19 cellular contexts compared by ENCODE assay signal in the genomic region with DNA sequence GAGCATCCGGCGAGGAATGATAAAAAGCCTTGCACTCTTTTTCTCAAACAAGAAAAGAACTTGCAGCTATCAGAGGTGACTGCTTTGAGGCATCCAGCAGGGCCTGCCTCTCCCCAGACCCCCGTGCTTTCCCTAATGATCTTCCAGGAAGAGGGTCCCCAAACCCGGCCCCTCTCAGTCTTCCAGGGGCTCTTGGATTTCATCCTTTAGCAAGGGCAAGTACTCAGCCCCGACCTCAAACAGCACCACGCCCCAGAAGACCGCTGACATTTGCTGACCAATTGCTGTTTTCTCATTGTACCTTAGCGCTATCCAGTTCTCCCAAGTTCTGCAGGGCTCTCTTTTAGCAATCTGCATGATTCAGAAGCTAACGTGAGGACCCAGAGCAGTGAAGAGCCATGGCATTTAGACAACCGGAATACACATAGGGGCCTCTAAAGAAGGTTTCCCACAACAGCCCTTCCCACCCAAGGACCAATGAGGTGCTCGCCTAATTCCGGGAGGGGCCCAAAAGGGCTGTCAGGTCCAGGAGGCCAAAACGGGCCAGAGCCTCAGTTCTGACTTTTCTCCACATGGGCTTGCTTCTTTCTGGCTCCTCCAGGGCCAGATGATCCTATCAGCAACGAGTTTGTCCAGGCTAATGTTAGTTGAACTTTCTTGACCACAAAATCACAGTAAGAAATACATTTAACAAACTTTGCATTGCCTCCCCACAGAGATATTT.
DNase-seq lines count a peak whose midpoint lies in the region; ATAC-seq, FAIRE-seq and TF ChIP-seq lines count a peak whose summit lies in the region.
"Had no signal": no experiment of that assay in that cellular context is flagged by ENCODE, and none has a peak within 500 bp of the region (broad histone marks: within the 10 kb centered on the region; RNA-seq: fewer than 3 reads in every experiment).

No MANE protein-coding gene starts in this region.

- no peak for TF ChIP-seq EP300 in A549 (IDR thresholded peaks at IDR 0.05)
- no peak for TF ChIP-seq EP300 in K562 (IDR thresholded peaks at IDR 0.05; ENCODE audit: low read length)

- no peaks in the 10 kb centered on the region for H3K9me1 ChIP-seq in K562 (ENCODE audit: control insufficient read depth, insufficient read depth, low read length)

- H3K4me1 ChIP-seq in left ventricle myocardium inferior, result peaks cover 6% of the 10 kb centered on the region
- no peaks in the 10 kb centered on the region for H3K4me1 ChIP-seq in A549
- no peaks in the 10 kb centered on the region for H3K4me1 ChIP-seq in K562 (replicated peaks in 1 of 2; ENCODE audit: control insufficient read depth in 2 of 2, insufficient read depth in 2 of 2, low read length in 2 of 2)
- H3K4me1 ChIP-seq in uterus, result no peaks in the 10 kb centered on the region
- H3K4me1 ChIP-seq: HAP-1 had no signal

- FAIRE-seq in A549 (lab: Jason Lieb, UNC) (no peak), K562 (lab: Jason Lieb, UNC) (no peak)
- FAIRE-seq: GM12891, GM18507, H54 had no signal

- H3K4me3 ChIP-seq in left ventricle myocardium inferior (no peak overlapping the region), A549 (no peak overlapping the region), K562 (no peak overlapping the region), uterus (no peak overlapping the region)
- H3K4me3 ChIP-seq: HAP-1 had no signal

- H3K9me3 ChIP-seq in left ventricle myocardium inferior (replicated peaks) (no peaks in the 10 kb centered on the region), A549 (peaks cover 10% of the 10 kb centered on the region), K562 (replicated peaks; ENCODE audit: control insufficient read depth, insufficient read depth, low read depth, low read length) (no peaks in the 10 kb centered on the region), uterus (no peaks in the 10 kb centered on the region)
- H3K9me3 ChIP-seq: HAP-1 had no signal

- H3K4me2 ChIP-seq in A549 (no peak overlapping the region), K562 (ENCODE audit: insufficient read depth, low read length) (no peak overlapping the region)

- no peak for TF ChIP-seq POLR2A in A549 (IDR thresholded peaks at IDR 0.05; ENCODE audit: low read length)
- TF ChIP-seq POLR2A in K562 (conservative IDR thresholded peaks at IDR 0.05), result no peak
- no peak for TF ChIP-seq POLR2A in uterus (IDR thresholded peaks at IDR 0.05)

- no peak for DNase-seq in Right ventricle myocardium superior
- no peak for DNase-seq in left ventricle myocardium inferior
- DNase-seq in A549 (ENCODE audit: low read depth in 1 of 2, low spot score in 1 of 2), result no peak
- no peak for DNase-seq in K562 (ENCODE audit: extremely low read depth in 1 of 4, low spot score in 3 of 4)
- no peak for DNase-seq in uterus
- DNase-seq: 8988T; C1 segment of cervical spinal cord; Calu3; CD4-positive, alpha-beta memory T cell; COR-L47; DMS53; DMS79 treated with DMSO at 0.1 percent for 48 hours; GF-D8; GOT3 had no signal

- H3K27ac ChIP-seq in left ventricle myocardium inferior (replicated peaks), result no peak overlapping the region
- H3K27ac ChIP-seq in A549, result no peak overlapping the region
- H3K27ac ChIP-seq in K562 (ENCODE audit: extremely low read depth, low read depth, low read length), result no peak overlapping the region
- H3K27ac ChIP-seq in uterus, result no peak overlapping the region

- no peaks in the 10 kb centered on the region for H3K79me2 ChIP-seq in K562 (ENCODE audit: control insufficient read depth, insufficient read depth, low read length)

- POLR2A ChIA-PET in A549 (lab: Yijun Ruan, JAX), result no interaction called here
- POLR2A ChIA-PET in K562 (lab: Yijun Ruan, JAX), result no interaction called here

- no peak for TF ChIP-seq CTCF in left ventricle myocardium inferior (IDR thresholded peaks at IDR 0.05; ENCODE audit: borderline replicate concordance)
- no peak for TF ChIP-seq CTCF in A549 (IDR thresholded peaks at IDR 0.05)
- no peak for TF ChIP-seq CTCF in K562 (IDR thresholded peaks at IDR 0.05 in 2 of 3, conservative IDR thresholded peaks at IDR 0.05 in 1 of 3; ENCODE audit: insufficient read depth in 2 of 3, low read depth in 1 of 3, low read length in 3 of 3)
- TF ChIP-seq CTCF in uterus (IDR thresholded peaks at IDR 0.05), result no peak

- TF ChIP-seq RAD21 in A549 (conservative IDR thresholded peaks at IDR 0.05 in 1 of 2, IDR thresholded peaks at IDR 0.05 in 1 of 2) (no peak), K562 (CRISPR knock-in tag; conservative IDR thresholded peaks at IDR 0.05 in 1 of 2, IDR thresholded peaks at IDR 0.05 in 1 of 2) (no peak)

- no peaks in the 10 kb centered on the region for H4K20me1 ChIP-seq in K562 (replicated peaks; ENCODE audit: control insufficient read depth, insufficient read depth, low read length)

- no peak overlapping the region for H2AFZ ChIP-seq in K562 (ENCODE audit: low read depth, low read length)

- H3K36me3 ChIP-seq in left ventricle myocardium inferior (no peaks in the 10 kb centered on the region), K562 (ENCODE audit: control insufficient read depth, insufficient read depth, low read length) (no peaks in the 10 kb centered on the region), uterus (no peaks in the 10 kb centered on the region)
- H3K36me3 ChIP-seq: HAP-1 had no signal

- CTCF ChIA-PET in A549 (lab: Yijun Ruan, JAX) (no interaction called here), K562 (lab: Yijun Ruan, JAX; ENCODE audit: low intra/inter-chr PET ratio) (no interaction called here)

- BruUV-seq in K562 (replicated peaks; lab: Mats Ljungman, UMichigan), result no TSS peak

- WGBS in A549 (ENCODE audit: missing lambda C conversion rate), result 28% methylated on average over 14 of the region's 14 CpGs
- WGBS in K562 (ENCODE audit: insufficient coverage, low coverage, missing lambda C conversion rate), result 0% methylated on average over 14 of the region's 14 CpGs

- H3K27me3 ChIP-seq in left ventricle myocardium inferior (ENCODE audit: low read depth), result no peaks in the 10 kb centered on the region
- peaks cover 3 to 47% of the 10 kb centered on the region in 2 experiments; a peak in 4 of 5 replicates for H3K27me3 ChIP-seq in K562 (ENCODE audit: control insufficient read depth in 2 of 2, insufficient read depth in 2 of 2, low read length in 2 of 2)
- no peaks in the 10 kb centered on the region for H3K27me3 ChIP-seq in uterus

- peak; percentile 28 for ATAC-seq in Right ventricle myocardium superior (ENCODE audit: poor library complexity)
- ATAC-seq in A549, result no peak
- ATAC-seq in K562, result no peak
- no peak for ATAC-seq in HG03097 (IDR thresholded peaks at IDR 0.05; ENCODE audit: low FRiP score, unreplicated experiment)

- in situ Hi-C loops in K562 (cut with MboI), result no loop called here

- intact Hi-C loops in Right ventricle myocardium superior (cut with DNase I) (no loop called here), left ventricle myocardium inferior (cut with micrococcal nuclease) (no loop called here), K562 (cut with micrococcal nuclease) (no loop called here), uterus (cut with DNase I; ENCODE audit: low total_unique reads) (no loop called here)

- H3K9ac ChIP-seq in K562 (ENCODE audit: insufficient read depth in 1 of 2, low read depth in 2 of 2, low read length in 2 of 2), result no peak overlapping the region

TF ChIP-seq in A549, 52 proteins besides CTCF, POLR2A, EP300 and RAD21:
- TF ChIP-seq ESRRA (IDR thresholded peaks at IDR 0.05; ENCODE audit: borderline replicate concordance, low read length) (no peak), ZFP36 (IDR thresholded peaks at IDR 0.05; ENCODE audit: borderline replicate concordance, partially characterized antibody) (peak; percentile 74)
TF ChIP-seq in A549: peak in this region for 1.

TF ChIP-seq in K562, 482 proteins besides CTCF, POLR2A, EP300 and RAD21:
- no peak for TF ChIP-seq FOXK1 (CRISPR knock-in tag; IDR thresholded peaks at IDR 0.05; ENCODE audit: borderline replicate concordance)
- no peak for TF ChIP-seq KHSRP (IDR thresholded peaks at IDR 0.05)
- TF ChIP-seq POLR3A (IDR thresholded peaks at IDR 0.05; ENCODE audit: borderline replicate concordance, extremely low read depth, insufficient read depth, insufficient read length), result no peak
- peak; percentile 64 for TF ChIP-seq ZFP36 (IDR thresholded peaks at IDR 0.05; ENCODE audit: low read depth, low read length, partially characterized antibody)
- no peak for TF ChIP-seq EZH2 (IDR thresholded peaks at IDR 0.05; ENCODE audit: borderline replicate concordance, low read depth, low read length)
- no peak for TF ChIP-seq U2AF1 (optimal IDR thresholded peaks at IDR 0.05; ENCODE audit: low read depth, low read length)
